ENCODE assay signal across 10 cellular contexts in genomic region chr16:49620158-49620867, GRCh38.
DNase-seq lines count a peak whose midpoint lies in the region; ATAC-seq, FAIRE-seq and TF ChIP-seq lines count a peak whose summit lies in the region.
"Had no signal": no experiment of that assay in that cellular context is flagged by ENCODE, and none has a peak within 500 bp of the region (broad histone marks: within the 10 kb centered on the region; RNA-seq: fewer than 3 reads in every experiment).

No MANE protein-coding gene starts in this region.

- FAIRE-seq in pancreas (lab: Jason Lieb, UNC): no peak

- H3K4me3 Mint-ChIP-seq in WTC11: no peak overlapping the region
- H3K4me3 Mint-ChIP-seq: immature natural killer cell had no signal

- H3K27me3 ChIP-seq in BLaER1 treated with 17β-estradiol and CSF1 and Interleukin-3, amounts not matched to agents 10 nM and 100 nM: no peaks in the 10 kb centered on the region
- no peaks in the 10 kb centered on the region for H3K27me3 ChIP-seq in pancreas

- peaks cover 12 to 33% (median 20%) of the 10 kb centered on the region in 10 experiments for H3K4me1 ChIP-seq in BLaER1 treated with 17β-estradiol and CSF1 and Interleukin-3, amounts not matched to agents 10 nM and 100 nM
- peaks cover 4 to 12% (median 7%) of the 10 kb centered on the region in 3 donors for H3K4me1 ChIP-seq in pancreas

- H3K9me3 Mint-ChIP-seq in WTC11: no peaks in the 10 kb centered on the region
- H3K9me3 Mint-ChIP-seq: immature natural killer cell had no signal

- no peak overlapping the region for H3K4me3 ChIP-seq in BLaER1 treated with 17β-estradiol and CSF1 and Interleukin-3, amounts not matched to agents 10 nM and 100 nM
- no peak overlapping the region for H3K4me3 ChIP-seq in pancreas

- ATAC-seq in Right ventricle myocardium superior (ENCODE audit: poor library complexity): peak; percentile 91
- peak; percentile 85 to 88 (median 86) for ATAC-seq in pancreas
- ATAC-seq in WTC11: no peak
- ATAC-seq in HG03442 (IDR thresholded peaks at IDR 0.05; ENCODE audit: unreplicated experiment): no peak
- no peak for ATAC-seq in GM21526 (IDR thresholded peaks at IDR 0.05; ENCODE audit: low FRiP score, unreplicated experiment)

- peaks cover 0 to 23% (median 0%) of the 10 kb centered on the region in 11 experiments; a peak in 3 of 22 replicates for H4K20me1 ChIP-seq in BLaER1 treated with 17β-estradiol and CSF1 and Interleukin-3, amounts not matched to agents 10 nM and 100 nM

- H3K4me2 ChIP-seq in BLaER1 treated with 17β-estradiol and CSF1 and Interleukin-3, amounts not matched to agents 10 nM and 100 nM: peak overlapping the region; percentile 30 to 83 (median 75)

- peak overlapping the region in 9 of 11 experiments; percentile 22 to 62 (median 49); a peak in 15 of 22 replicates for H3K27ac ChIP-seq in BLaER1 treated with 17β-estradiol and CSF1 and Interleukin-3, amounts not matched to agents 10 nM and 100 nM
- H3K27ac ChIP-seq in pancreas: peak overlapping the region in 2 of 4 donors; percentile 22 to 37

- POLR2A ChIA-PET in WTC11 (lab: Charles Lee): no interaction called here

- DNase-seq in SK-N-DZ (ENCODE audit: low spot score) (peak; percentile 53), Right ventricle myocardium superior (peak; percentile 91), pancreas (peak; percentile 48 to 88 (median 76)), WTC11 (ENCODE audit: low spot score) (no peak), activated gamma-delta T cell treated with Interleukin-2 at 50 U/mL for 16 hours (no peak)
- DNase-seq: immature natural killer cell, NCI-H82 had no signal

- CTCF ChIA-PET in WTC11 (lab: Charles Lee): interaction anchor here (0.9 to 1.2 kb wide), 2 partner anchors 24 to 27 kb away, joined by 3 read pairs; no protein-coding TSS in a partner anchor

- peaks cover 15% of the 10 kb centered on the region for H3K4me1 Mint-ChIP-seq in WTC11
- H3K4me1 Mint-ChIP-seq: immature natural killer cell had no signal

- H3K9me3 ChIP-seq in BLaER1 treated with 17β-estradiol and CSF1 and Interleukin-3, amounts not matched to agents 10 nM and 100 nM (replicated peaks in 1 of 11): peaks cover 0 to 13% (median 11%) of the 10 kb centered on the region in 11 experiments; a peak in 16 of 22 replicates
- H3K9me3 ChIP-seq in pancreas: no peaks in the 10 kb centered on the region

- peaks cover 5% of the 10 kb centered on the region; the same call in 1 of the 2 replicates for H3K36me3 Mint-ChIP-seq in WTC11
- H3K36me3 Mint-ChIP-seq: immature natural killer cell had no signal

- intact Hi-C loops in Right ventricle myocardium superior (cut with DNase I) (no loop called here), pancreas (cut with DNase I) (no loop called here)

- no peaks in the 10 kb centered on the region for H3K27me3 Mint-ChIP-seq in WTC11 (ENCODE audit: low read depth)

- no peak overlapping the region for H3K27ac Mint-ChIP-seq in WTC11
- H3K27ac Mint-ChIP-seq: immature natural killer cell had no signal

- TF ChIP-seq CTCF in pancreas (IDR thresholded peaks at IDR 0.05) (no peak), WTC11 (IDR thresholded peaks at IDR 0.05) (no peak)

- 24 to 29% methylated on average over 11 of the region's 11 CpGs for WGBS in pancreas, 2 donors

- H3K36me3 ChIP-seq in BLaER1 treated with 17β-estradiol and CSF1 and Interleukin-3, amounts not matched to agents 10 nM and 100 nM: peaks cover 0 to 57% (median 24%) of the 10 kb centered on the region in 11 experiments; a peak in 15 of 22 replicates
- no peaks in the 10 kb centered on the region for H3K36me3 ChIP-seq in pancreas

- peak overlapping the region in 6 of 11 experiments; percentile 10 to 60 (median 41); a peak in 7 of 22 replicates for H3K9ac ChIP-seq in BLaER1 treated with 17β-estradiol and CSF1 and Interleukin-3, amounts not matched to agents 10 nM and 100 nM

TF ChIP-seq in WTC11, 78 proteins besides CTCF, POLR2A, EP300 and RAD21 (continues in another document):
- TF ChIP-seq ZMAT4 (CRISPR knock-in tag; IDR thresholded peaks at IDR 0.05) (no peak), CDX4 (CRISPR knock-in tag; IDR thresholded peaks at IDR 0.05; ENCODE audit: borderline replicate concordance) (no peak), E2F1 (CRISPR knock-in tag; IDR thresholded peaks at IDR 0.05) (no peak), GTF2I (CRISPR knock-in tag; conservative IDR thresholded peaks at IDR 0.05) (no peak), TCF7 (CRISPR knock-in tag; IDR thresholded peaks at IDR 0.05; ENCODE audit: low read depth) (no peak), USF1 (CRISPR knock-in tag; IDR thresholded peaks at IDR 0.05) (no peak), MLX (CRISPR knock-in tag; IDR thresholded peaks at IDR 0.05) (no peak), AR (CRISPR knock-in tag; IDR thresholded peaks at IDR 0.05) (no peak), CREB1 (CRISPR knock-in tag; IDR thresholded peaks at IDR 0.05) (no peak)

Comparison
In these comparisons a context has a peak if more than half of its experiments do, and no peak if none do; other contexts are left out.
1. DNase-seq: peak in SK-N-DZ (single experiment), Right ventricle myocardium superior (single experiment) and pancreas (6 of 6); none in WTC11 (single experiment) and activated gamma-delta T cell treated with Interleukin-2 at 50 U/mL for 16 hours (single experiment).
2. ATAC-seq: peak in Right ventricle myocardium superior (single experiment) and pancreas (4 of 4); none in WTC11 (single experiment), HG03442 (single experiment) and GM21526 (single experiment).